24 cellular contexts compared by ENCODE assay signal in the genomic region with DNA sequence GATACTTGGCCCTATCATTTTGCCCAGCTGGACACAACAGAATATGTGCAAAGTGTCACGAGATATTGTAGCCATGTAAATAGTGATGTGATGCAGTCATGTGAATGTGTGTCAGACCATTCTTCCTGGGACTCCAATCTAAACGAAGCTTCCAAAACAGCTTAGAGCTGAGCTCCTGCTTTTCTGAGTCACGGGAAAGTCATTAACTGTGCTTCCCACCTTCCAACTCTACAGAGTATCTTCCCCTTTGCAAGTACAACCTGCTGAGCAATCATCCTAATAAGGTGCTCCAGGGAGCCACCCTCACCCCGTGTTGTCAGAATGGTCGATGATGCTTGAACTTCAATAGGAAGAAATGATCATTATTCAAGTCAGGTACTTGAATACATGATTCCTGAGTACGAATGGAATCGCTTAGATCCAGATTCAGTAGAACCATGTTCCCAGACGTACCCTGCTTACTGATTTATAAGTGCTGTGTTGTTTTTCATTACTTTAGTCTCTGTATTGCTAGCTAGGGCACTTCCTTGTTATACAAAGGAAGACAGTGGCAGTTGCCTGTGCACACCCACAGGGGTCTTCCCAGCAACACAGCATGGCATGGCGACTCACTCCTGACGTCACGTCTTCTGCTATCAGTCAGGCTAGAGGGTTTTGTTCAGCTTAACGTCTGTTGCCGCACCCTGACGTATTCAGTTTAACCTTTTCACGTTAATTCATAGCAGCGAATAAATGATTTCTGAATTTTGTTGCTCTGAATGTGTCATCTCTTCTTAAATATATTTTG.
A peak's percentile ranks its signal among the peaks of the same experiment; 100 is the strongest.
DNase-seq lines count a peak whose midpoint lies in the region; ATAC-seq and TF ChIP-seq lines count a peak whose summit lies in the region.
"Had no signal": no experiment of that assay in that cellular context is flagged by ENCODE, and none has a peak within 500 bp of the region (broad histone marks: within the 10 kb centered on the region; RNA-seq: fewer than 3 reads in every experiment).

No MANE protein-coding gene starts in this region.

- H3K18ac ChIP-seq in mesenchymal stem cell (ENCODE audit: low read depth in 1 of 2, low read length in 2 of 2) = no peak overlapping the region

- no peaks in the 10 kb centered on the region for H3K9me2 ChIP-seq in SK-N-SH

- CTCF ChIA-PET in SK-N-SH (lab: Yijun Ruan, JAX) = interaction anchor here (1.1 kb wide), 1 partner anchor 9 kb away, joined by 6 read pairs; no protein-coding TSS in a partner anchor

- H3K9me3 Mint-ChIP-seq in endodermal cell (no peaks in the 10 kb centered on the region), CD14-positive monocyte (peaks cover 0 to 5% (median 0%) of the 10 kb centered on the region in 7 donors)
- H3K9me3 Mint-ChIP-seq: activated naive CD4-positive, alpha-beta T cell treated with anti-CD3 and anti-CD28 coated beads, Interleukin-2, amount 10 ng/mL, durations not matched to agents 7 days and 5 days; naive thymus-derived CD8-positive, alpha-beta T cell had no signal

- no peaks in the 10 kb centered on the region for H4K20me1 ChIP-seq in SK-N-SH (ENCODE audit: insufficient read depth)

- H3K36me3 ChIP-seq in endodermal cell (ENCODE audit: control insufficient read depth, insufficient read depth, low read length) (no peaks in the 10 kb centered on the region), mesenchymal stem cell (ENCODE audit: control insufficient read depth in 1 of 2, insufficient read depth in 2 of 2, low read depth in 1 of 2, low read length in 2 of 2) (no peaks in the 10 kb centered on the region), SK-N-SH (replicated peaks in 1 of 2; ENCODE audit: control insufficient read depth in 1 of 2, insufficient read depth in 2 of 2, low read length in 1 of 2) (no peaks in the 10 kb centered on the region), BE2C (no peaks in the 10 kb centered on the region)
- H3K36me3 ChIP-seq: ascending aorta, uterus had no signal

- no peaks in the 10 kb centered on the region for H3K27me3 ChIP-seq in endodermal cell (ENCODE audit: control insufficient read depth, insufficient read depth, low read length, poor library complexity, severe bottlenecking)
- H3K27me3 ChIP-seq in mesenchymal stem cell (ENCODE audit: control insufficient read depth in 1 of 2, insufficient read depth in 1 of 2, low read length in 2 of 2) = no peaks in the 10 kb centered on the region
- 0 out of 2 replicates have a peak, but pooled peaks cover 7% of the 10 kb centered on the region for H3K27me3 ChIP-seq in SK-N-SH (ENCODE audit: insufficient read depth)
- peaks cover 49% of the 10 kb centered on the region for H3K27me3 ChIP-seq in BE2C
- H3K27me3 ChIP-seq: ascending aorta, uterus had no signal

- H4K8ac ChIP-seq in mesenchymal stem cell (ENCODE audit: low read length) = peak overlapping the region; percentile 47

- H3K27ac ChIP-seq in endodermal cell (ENCODE audit: low read depth, low read length) = no peak overlapping the region
- H3K27ac ChIP-seq in mesenchymal stem cell (ENCODE audit: low read length, poor library complexity, severe bottlenecking) = no peak overlapping the region
- no peak overlapping the region for H3K27ac ChIP-seq in SK-N-SH (ENCODE audit: low read depth in 2 of 2, low read length in 1 of 2)
- H3K27ac ChIP-seq: ascending aorta, epithelial cell of prostate, parathyroid adenoma, uterus had no signal

- H3K27ac Mint-ChIP-seq in endodermal cell (no peak overlapping the region), CD14-positive monocyte (no peak overlapping the region)
- H3K27ac Mint-ChIP-seq: activated naive CD4-positive, alpha-beta T cell treated with anti-CD3 and anti-CD28 coated beads, Interleukin-2, amount 10 ng/mL, durations not matched to agents 7 days and 5 days; naive thymus-derived CD8-positive, alpha-beta T cell had no signal

- H2BK15ac ChIP-seq in mesenchymal stem cell (ENCODE audit: low read depth, poor library complexity, severe bottlenecking) = no peak overlapping the region

- H3K27me3 Mint-ChIP-seq in endodermal cell (ENCODE audit: insufficient read depth) (peaks cover 17% of the 10 kb centered on the region), CD14-positive monocyte (ENCODE audit: low read depth in 3 of 3) (peaks cover 0 to 2% (median 1%) of the 10 kb centered on the region in 3 donors)

- H3K4me2 ChIP-seq in mesenchymal stem cell (ENCODE audit: low read length, poor library complexity, severe bottlenecking) (no peak overlapping the region), SK-N-SH (no peak overlapping the region)

- no peaks in the 10 kb centered on the region for H3K4me1 ChIP-seq in endodermal cell (ENCODE audit: control insufficient read depth, insufficient read depth, low read length)
- H3K4me1 ChIP-seq in mesenchymal stem cell (ENCODE audit: control insufficient read depth, insufficient read depth, low read depth, low read length) = no peaks in the 10 kb centered on the region
- no peaks in the 10 kb centered on the region for H3K4me1 ChIP-seq in SK-N-SH (ENCODE audit: control insufficient read depth in 1 of 2, insufficient read depth in 2 of 2, low read depth in 1 of 2, low read length in 1 of 2)
- H3K4me1 ChIP-seq in BE2C = no peaks in the 10 kb centered on the region
- H3K4me1 ChIP-seq: parathyroid adenoma, uterus had no signal

- H3K9ac ChIP-seq in endodermal cell (ENCODE audit: extremely low read depth, low read length, poor library complexity, severe bottlenecking) (no peak overlapping the region), mesenchymal stem cell (ENCODE audit: low read length) (no peak overlapping the region), SK-N-SH (no peak overlapping the region)
- H3K9ac ChIP-seq: parathyroid adenoma had no signal

- no peak overlapping the region for H3K14ac ChIP-seq in mesenchymal stem cell (ENCODE audit: low read length in 2 of 2)

- no peaks in the 10 kb centered on the region for H3K79me1 ChIP-seq in mesenchymal stem cell (replicated peaks; ENCODE audit: low read length, poor library complexity, severe bottlenecking)

- WGBS in endodermal cell (ENCODE audit: insufficient coverage in 1 of 2, insufficient read length in 1 of 2), 2 experiments = 87 to 90% methylated on average over 15 to 16 of the region's 16 CpGs
- 85% methylated on average over 16 of the region's 16 CpGs for WGBS in mesenchymal stem cell
- 77% methylated on average over 16 of the region's 16 CpGs for WGBS in SK-N-SH (ENCODE audit: low lambda C conversion rate)

- no peak overlapping the region for H3K4ac ChIP-seq in mesenchymal stem cell (ENCODE audit: low read depth in 1 of 2, low read length in 2 of 2)

- no peak for TF ChIP-seq EP300 in SK-N-SH (IDR thresholded peaks at IDR 0.05; ENCODE audit: borderline replicate concordance in 1 of 2, low read depth in 1 of 2, low read length in 1 of 2)

- H3K4me3 ChIP-seq in endodermal cell (ENCODE audit: low read length) (no peak overlapping the region), mesenchymal stem cell (ENCODE audit: insufficient read depth in 1 of 2, low read depth in 1 of 2, low read length in 2 of 2) (no peak overlapping the region), SK-N-SH (ENCODE audit: low read depth in 2 of 2, low read length in 1 of 2) (no peak overlapping the region), BE2C (ENCODE audit: low read depth, low read length) (no peak overlapping the region)
- H3K4me3 ChIP-seq: ascending aorta, uterus had no signal

- H4K91ac ChIP-seq in mesenchymal stem cell (ENCODE audit: low read length) = no peak overlapping the region

- H2BK120ac ChIP-seq in mesenchymal stem cell (ENCODE audit: low read depth, low read length) = no peak overlapping the region

- no peak overlapping the region for H3K23ac ChIP-seq in mesenchymal stem cell (ENCODE audit: low read length in 2 of 2)

- peaks cover 19% of the 10 kb centered on the region for H3K4me1 Mint-ChIP-seq in endodermal cell
- no peaks in the 10 kb centered on the region for H3K4me1 Mint-ChIP-seq in CD14-positive monocyte
- H3K4me1 Mint-ChIP-seq: naive thymus-derived CD8-positive, alpha-beta T cell had no signal

- TF ChIP-seq RAD21 in SK-N-SH (IDR thresholded peaks at IDR 0.05; ENCODE audit: low read length) = no peak

- H3F3A ChIP-seq in SK-N-SH (replicated peaks; ENCODE audit: insufficient read depth) = no peaks in the 10 kb centered on the region

- POLR2A ChIA-PET in SK-N-SH (lab: Yijun Ruan, JAX) = no interaction called here

- no peak overlapping the region for H2AK5ac ChIP-seq in mesenchymal stem cell (ENCODE audit: low read length, severe bottlenecking)

- no peaks in the 10 kb centered on the region for H3K79me2 ChIP-seq in SK-N-SH (ENCODE audit: insufficient read depth)
- H3K79me2 ChIP-seq: parathyroid adenoma had no signal

- H3K4me3 Mint-ChIP-seq in endodermal cell = no peak overlapping the region
- H3K4me3 Mint-ChIP-seq in CD14-positive monocyte = no peak overlapping the region
- H3K4me3 Mint-ChIP-seq: activated naive CD4-positive, alpha-beta T cell treated with anti-CD3 and anti-CD28 coated beads, Interleukin-2, amount 10 ng/mL, durations not matched to agents 7 days and 5 days; naive thymus-derived CD8-positive, alpha-beta T cell had no signal

- DNase-seq in ELR (ENCODE audit: low read depth) (peak; percentile 46), M059J (ENCODE audit: low read depth) (peak; percentile 53), endodermal cell (no peak), mesenchymal stem cell (peak; percentile 81), CD14-positive monocyte (ENCODE audit: low spot score) (no peak), SK-N-SH (no peak), BE2C (no peak)
- DNase-seq: activated CD4-positive, alpha-beta T cell treated with anti-CD3 and anti-CD28 coated beads, Interleukin-2, amount 50 U/mL, for 4 hours; activated naive CD4-positive, alpha-beta T cell treated with anti-CD3 and anti-CD28 coated beads, Interleukin-2, amount 10 ng/mL, durations not matched to agents 7 days and 5 days; cortex of kidney; GDM1; islet precursor cell; naive thymus-derived CD8-positive, alpha-beta T cell; NCI-H1694; NCI-H345; NK-92 treated with Interleukin-12 subunit alpha and Interleukin-12 subunit beta, amount 100 ng/mL, for 24 hours; stimulated activated CD4-positive, alpha-beta T cell treated with anti-CD3 and anti-CD28 coated beads, Interleukin-4, amount 100 ng/mL, for 24 hours; T-helper 1 cell; uterus had no signal

- no peak for ATAC-seq in GM21390 (IDR thresholded peaks at IDR 0.05; ENCODE audit: unreplicated experiment)
- ATAC-seq: naive thymus-derived CD8-positive, alpha-beta T cell; Right ventricle myocardium inferior had no signal

- TF ChIP-seq CTCF in endodermal cell (conservative IDR thresholded peaks at IDR 0.05) = peak; percentile 20
- no peak for TF ChIP-seq CTCF in CD14-positive monocyte (IDR thresholded peaks at IDR 0.05)
- TF ChIP-seq CTCF in SK-N-SH (IDR thresholded peaks at IDR 0.05) = no peak
- no peak for TF ChIP-seq CTCF in BE2C (IDR thresholded peaks at IDR 0.05; ENCODE audit: low read depth, low read length)

- no peaks in the 10 kb centered on the region for H3K9me3 ChIP-seq in endodermal cell (ENCODE audit: control insufficient read depth, low read length)
- H3K9me3 ChIP-seq in mesenchymal stem cell (ENCODE audit: control insufficient read depth, low read length) = no peaks in the 10 kb centered on the region
- no peaks in the 10 kb centered on the region for H3K9me3 ChIP-seq in SK-N-SH
- H3K9me3 ChIP-seq in BE2C = no peaks in the 10 kb centered on the region
- H3K9me3 ChIP-seq: ascending aorta, uterus had no signal

- H3K36me3 Mint-ChIP-seq in endodermal cell (ENCODE audit: low read depth) (no peaks in the 10 kb centered on the region), CD14-positive monocyte (no peaks in the 10 kb centered on the region)
- H3K36me3 Mint-ChIP-seq: activated naive CD4-positive, alpha-beta T cell treated with anti-CD3 and anti-CD28 coated beads, Interleukin-2, amount 10 ng/mL, durations not matched to agents 7 days and 5 days; naive thymus-derived CD8-positive, alpha-beta T cell had no signal

- intact Hi-C loops in CD14-positive monocyte (cut with micrococcal nuclease) = no loop called here

- H2BK12ac ChIP-seq in mesenchymal stem cell (ENCODE audit: low read length in 2 of 2) = no peak overlapping the region

- H2AFZ ChIP-seq in mesenchymal stem cell (ENCODE audit: low read depth, low read length) = no peak overlapping the region
- H2AFZ ChIP-seq in SK-N-SH (ENCODE audit: low read depth) = no peak overlapping the region
- H2AFZ ChIP-seq: parathyroid adenoma had no signal

- no peak overlapping the region for H2BK5ac ChIP-seq in mesenchymal stem cell (ENCODE audit: low read depth, low read length, poor library complexity, severe bottlenecking)

Comparison
In these comparisons a context has a peak if more than half of its experiments do, and no peak if none do; other contexts are left out.
1. DNase-seq: peak in ELR (single experiment), M059J (single experiment) and mesenchymal stem cell (single experiment); none in endodermal cell (single experiment), CD14-positive monocyte (single experiment), SK-N-SH (single experiment) and BE2C (single experiment).